In the genomic region with DNA sequence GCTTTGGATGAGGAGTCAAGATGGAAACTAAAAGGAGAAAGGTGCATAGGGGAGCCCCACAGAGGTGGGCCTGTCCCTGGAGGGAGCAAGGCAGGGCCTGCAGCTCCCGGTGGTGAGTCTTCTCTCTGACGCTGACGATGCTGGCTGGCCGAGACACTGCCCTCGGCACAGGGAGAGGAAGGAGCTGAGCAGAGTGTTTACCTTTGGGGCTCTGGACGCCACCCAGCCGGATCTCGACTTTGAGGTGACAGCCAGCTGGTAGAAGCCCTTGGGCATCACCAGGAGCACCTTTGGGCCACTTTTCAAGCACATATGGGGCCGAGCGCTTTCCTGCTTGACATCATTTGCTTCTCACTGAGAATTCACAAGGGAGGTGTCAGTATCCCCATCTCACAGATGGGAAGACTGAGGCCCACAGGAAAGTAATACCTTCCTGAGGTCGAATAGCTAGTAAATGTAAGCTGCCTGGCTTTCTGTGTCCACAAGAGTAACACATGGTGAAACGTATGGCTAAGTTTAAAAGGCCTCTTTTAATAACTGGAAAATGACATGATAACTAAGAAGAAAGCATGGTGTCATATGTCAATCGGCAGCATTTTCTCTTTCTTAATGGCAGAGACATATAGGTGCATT, we compare ENCODE assay signal across 21 cellular contexts.
"Had no signal": no experiment of that assay in that cellular context is flagged by ENCODE, and none has a peak within 500 bp of the region (broad histone marks: within the 10 kb centered on the region; RNA-seq: fewer than 3 reads in every experiment).

No MANE protein-coding gene starts in this region.

- DNase-seq: activated gamma-delta T cell; activated T-cell treated with anti-CD3 and anti-CD28 coated beads, Interleukin-2, amount 50 U/mL, for 48 hours; cortex of kidney; head of caudate nucleus; hypothalamus; left ventricle myocardium inferior; mammary epithelial cell; nephron progenitor cell; pancreas; psoas muscle; stimulated activated CD4-positive, alpha-beta T cell treated with anti-CD3 and anti-CD28 coated beads, Interleukin-1b, Interleukin-23, amount 100 ng/mL, for 48 hours; stomach; T-helper 17 cell had no signal

- H3K27ac ChIP-seq: epithelial cell of prostate, gastroesophageal sphincter, left ventricle myocardium inferior, pancreas, psoas muscle, right atrium auricular region, stomach, suprapubic skin, tibial nerve had no signal

- H3K36me3 ChIP-seq: gastroesophageal sphincter, left ventricle myocardium inferior, pancreas, right atrium auricular region, stomach, suprapubic skin, tibial nerve had no signal

- FAIRE-seq: astrocyte, pancreas had no signal

- H3K4me3 ChIP-seq: gastroesophageal sphincter, left ventricle myocardium inferior, pancreas, psoas muscle, right atrium auricular region, stomach, suprapubic skin, tibial nerve had no signal

- ATAC-seq: gastroesophageal sphincter, pancreas, psoas muscle, T-helper 17 cell had no signal

- H3K27me3 Mint-ChIP-seq: activated naive CD4-positive, alpha-beta T cell treated with anti-CD3 and anti-CD28 coated beads, Interleukin-2, amount 50 U/mL, for 24 hours had no signal

- H3K27me3 ChIP-seq: gastroesophageal sphincter, pancreas, right atrium auricular region, stomach, suprapubic skin, tibial nerve had no signal

- H3K4me3 Mint-ChIP-seq: activated naive CD4-positive, alpha-beta T cell treated with anti-CD3 and anti-CD28 coated beads, Interleukin-2, amount 50 U/mL, for 24 hours; mesothelial cell of epicardium; nephron progenitor cell; T-helper 17 cell had no signal

- H3K4me1 ChIP-seq: left ventricle myocardium inferior, pancreas, psoas muscle, suprapubic skin, tibial nerve had no signal

- H3K27ac Mint-ChIP-seq: activated naive CD4-positive, alpha-beta T cell treated with anti-CD3 and anti-CD28 coated beads, Interleukin-2, amount 50 U/mL, for 24 hours; mesothelial cell of epicardium; nephron progenitor cell; T-helper 17 cell had no signal

- H3K9me3 ChIP-seq: gastroesophageal sphincter, pancreas had no signal
